ENCODE assay signal across 10 cellular contexts in genomic region chr14:23054000-23054811, GRCh38. TPM values are rescaled to one million over a fixed set of nuclear protein-coding genes. Genes with fewer than 3 reads are reported as not detected.
A peak's percentile ranks its signal among the peaks of the same experiment; 100 is the strongest.
DNase-seq lines count a peak whose midpoint lies in the region; ATAC-seq and TF ChIP-seq lines count a peak whose summit lies in the region.
"Had no signal": no experiment of that assay in that cellular context is flagged by ENCODE, and none has a peak within 500 bp of the region (broad histone marks: within the 10 kb centered on the region; RNA-seq: fewer than 3 reads in every experiment).

No MANE protein-coding gene starts in this region.

- ATAC-seq in left colon = no peak
- no peak for ATAC-seq in effector memory CD8-positive, alpha-beta T cell (replicated peaks)
- ATAC-seq: left ventricle myocardium superior had no signal

- no peaks in the 10 kb centered on the region for H3K9me3 ChIP-seq in Loucy (ENCODE audit: insufficient read depth, low read depth, low read length)

- no peaks in the 10 kb centered on the region for H3K79me2 ChIP-seq in Loucy (ENCODE audit: insufficient read depth, low read length)

- intact Hi-C loops in left colon (cut with DNase I, micrococcal nuclease) = no loop called here

- no peak overlapping the region for H3K4me2 ChIP-seq in Loucy (ENCODE audit: low read depth, low read length, poor library complexity, severe bottlenecking)

- H3F3A ChIP-seq in Loucy (ENCODE audit: low read depth) = no peaks in the 10 kb centered on the region

- H3K4me1 Mint-ChIP-seq in effector memory CD8-positive, alpha-beta T cell (ENCODE audit: low read depth in 2 of 2) = peaks cover 17 to 22% of the 10 kb centered on the region in 2 donors

- no peaks in the 10 kb centered on the region for H4K20me1 ChIP-seq in Loucy (ENCODE audit: insufficient read depth, low read length, poor library complexity, severe bottlenecking)

- H3K9me3 Mint-ChIP-seq in effector memory CD8-positive, alpha-beta T cell = no peaks in the 10 kb centered on the region

- DNase-seq in GM10266 (ENCODE audit: extremely low spot score) = peak; percentile 70
- DNase-seq in cardiac fibroblast (ENCODE audit: low read depth in 2 of 2) = peak in 1 of 2 donors; percentile 12
- no peak for DNase-seq in retinal pigment epithelial cell (ENCODE audit: low read depth)
- no peak for DNase-seq in left colon
- DNase-seq in HT-29 (ENCODE audit: low spot score) = no peak
- no peak for DNase-seq in effector memory CD8-positive, alpha-beta T cell
- DNase-seq: left ventricle myocardium superior, NCI-H146, RPMI8226 had no signal

- H3K36me3 Mint-ChIP-seq in effector memory CD8-positive, alpha-beta T cell (ENCODE audit: insufficient read depth) = peaks cover 17% of the 10 kb centered on the region

- no peaks in the 10 kb centered on the region for H3K9me2 ChIP-seq in Loucy (replicated peaks; ENCODE audit: low read depth, low read length)

- no peaks in the 10 kb centered on the region for H3K27me3 Mint-ChIP-seq in effector memory CD8-positive, alpha-beta T cell

- H3K9ac ChIP-seq in Loucy (ENCODE audit: low read depth, low read length, poor library complexity, severe bottlenecking) = no peak overlapping the region

- no peak overlapping the region for H3K4me3 ChIP-seq in Loucy (ENCODE audit: low read length, poor library complexity, severe bottlenecking)
- H3K4me3 ChIP-seq in cardiac fibroblast (replicated peaks in 1 of 2; ENCODE audit: low read depth in 2 of 2, low read length in 2 of 2) = no peak overlapping the region
- no peak overlapping the region for H3K4me3 ChIP-seq in retinal pigment epithelial cell (ENCODE audit: low read length)

- no peak overlapping the region for H3K27ac Mint-ChIP-seq in effector memory CD8-positive, alpha-beta T cell

- TF ChIP-seq CTCF in GM10266 (IDR thresholded peaks at IDR 0.05; ENCODE audit: control insufficient read depth, insufficient read depth, low read depth, missing control alignments) (peak; percentile 60), Loucy (conservative IDR thresholded peaks at IDR 0.05; ENCODE audit: low read length) (peak; percentile 69), cardiac fibroblast (IDR thresholded peaks at IDR 0.05; ENCODE audit: low read depth, low read length) (peak; percentile 27), retinal pigment epithelial cell (conservative IDR thresholded peaks at IDR 0.05; ENCODE audit: low read depth, low read length) (peak; percentile 27)

- H3K36me3 ChIP-seq in Loucy (ENCODE audit: insufficient read depth, low read length) = peaks cover 7% of the 10 kb centered on the region; the same call in 1 of the 2 replicates

- no peaks in the 10 kb centered on the region for H3K27me3 ChIP-seq in Loucy (ENCODE audit: insufficient read depth, low read length, poor library complexity, severe bottlenecking)

- no peak overlapping the region for H3K4me3 Mint-ChIP-seq in effector memory CD8-positive, alpha-beta T cell

- H2AFZ ChIP-seq in Loucy (ENCODE audit: low read length) = no peak overlapping the region

- peaks cover 13% of the 10 kb centered on the region for H3K4me1 ChIP-seq in Loucy (ENCODE audit: insufficient read depth, low read length, poor library complexity, severe bottlenecking)

RNA-seq across cellular contexts. Expression of gene CDH24, which starts 3.1 kb away (rescaled TPM):
- total RNA-seq in left colon = 1 to 10 TPM; 3.7 to 5.1 TPM
- 11.4 and 15.0 TPM in 2 replicates for total RNA-seq in HT-29 (2014; rRNA removed; shearing (Covaris generic))

RNA-seq across cellular contexts. Expression of gene PSMB11, which starts 12.2 kb away (rescaled TPM):
- total RNA-seq in left colon = not detected
- not detected in 2 replicates for total RNA-seq in HT-29 (2014; rRNA removed; shearing (Covaris generic))
- total RNA-seq: left ventricle myocardium superior had no signal

RNA-seq across cellular contexts. Expression of gene PSMB5, which starts 19.5 kb away (rescaled TPM):
- 10 to 100 TPM; 77.9 to 80.6 TPM for total RNA-seq in left colon
- total RNA-seq in HT-29 (2014; rRNA removed; shearing (Covaris generic)) = 198 and 205 TPM in 2 replicates

RNA-seq across cellular contexts. Expression of gene ACIN1, which starts 40.7 kb away (rescaled TPM):
- 100 to 1,000 TPM; 110 to 119 TPM for total RNA-seq in left colon
- total RNA-seq in HT-29 (2014; rRNA removed; shearing (Covaris generic)) = 59.1 and 64.4 TPM in 2 replicates

RNA-seq across cellular contexts. Expression of gene C14orf119, which starts 41.1 kb away (rescaled TPM):
- total RNA-seq in left colon = 10 to 100 TPM; 47.0 to 53.8 TPM
- total RNA-seq in HT-29 (2014; rRNA removed; shearing (Covaris generic)) = 31.4 and 36.3 TPM in 2 replicates
